10 cellular contexts compared by ENCODE assay signal in the genomic region with DNA sequence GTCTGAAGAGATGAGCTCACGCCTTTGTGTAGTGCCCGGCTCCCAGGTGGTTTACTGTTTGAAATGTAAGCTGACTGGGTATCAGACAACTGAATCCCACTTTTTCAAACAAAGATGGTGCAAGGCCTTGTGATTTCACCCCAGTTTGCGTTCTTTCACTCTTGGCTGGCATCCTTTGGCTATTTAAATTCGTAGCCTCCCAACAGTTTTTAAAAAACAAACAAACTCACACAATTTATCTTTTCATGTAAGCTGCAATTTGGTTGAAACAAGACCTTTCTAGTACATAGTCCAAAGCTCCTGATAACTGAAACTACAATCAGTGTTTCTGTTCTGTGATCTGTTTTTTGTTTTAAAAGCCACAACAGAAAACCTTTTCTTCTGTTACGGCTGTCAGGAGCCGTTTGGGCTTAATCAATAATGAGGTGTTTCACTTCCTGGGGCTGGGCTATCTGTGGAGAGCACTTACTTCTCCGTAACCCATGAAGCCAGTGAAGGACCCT.
DNase-seq lines count a peak whose midpoint lies in the region; ATAC-seq, FAIRE-seq and TF ChIP-seq lines count a peak whose summit lies in the region.
"Had no signal": no experiment of that assay in that cellular context is flagged by ENCODE, and none has a peak within 500 bp of the region (broad histone marks: within the 10 kb centered on the region; RNA-seq: fewer than 3 reads in every experiment).

No MANE protein-coding gene starts in this region.

- H3K27ac ChIP-seq in KOPT-K1 (ENCODE audit: low read depth, low read length, poor library complexity, severe bottlenecking): peak overlapping the region; percentile 63
- peak overlapping the region; percentile 8 for H3K27ac ChIP-seq in parathyroid adenoma
- H3K27ac ChIP-seq in sigmoid colon: peak overlapping the region in 1 of 4 donors; percentile 41

- H3K4me2 ChIP-seq in parathyroid adenoma (ENCODE audit: low read length): peak overlapping the region; percentile 52

- no peak for TF ChIP-seq POLR2A in sigmoid colon (IDR thresholded peaks at IDR 0.05)

- peaks cover 62% of the 10 kb centered on the region for H3K79me2 ChIP-seq in parathyroid adenoma

- ATAC-seq in central memory CD8-positive, alpha-beta T cell (replicated peaks; ENCODE audit: extremely low read depth, poor library complexity, severe bottlenecking): peak; percentile 26
- ATAC-seq in HG03565 (IDR thresholded peaks at IDR 0.05; ENCODE audit: unreplicated experiment): no peak

- no peaks in the 10 kb centered on the region for H3K9me3 Mint-ChIP-seq in central memory CD8-positive, alpha-beta T cell

- H3K27me3 ChIP-seq in parathyroid adenoma (ENCODE audit: control insufficient read depth, insufficient read depth, low read length) (no peaks in the 10 kb centered on the region), sigmoid colon (no peaks in the 10 kb centered on the region)

- DNase-seq in GM18507 (ENCODE audit: extremely low spot score, insufficient read length, low read depth): no peak
- no peak for DNase-seq in central memory CD8-positive, alpha-beta T cell (ENCODE audit: low spot score in 2 of 2)
- DNase-seq in NCI-H526 (lab: John Stamatoyannopoulos, UW): no peak
- DNase-seq in stimulated activated CD4-positive, alpha-beta T cell treated with anti-CD3 and anti-CD28 coated beads, Interleukin-4, amount 100 ng/mL, for 4 hours: no peak
- DNase-seq in sigmoid colon: no peak

- 26 to 49% methylated on average over 7 of the region's 7 CpGs for WGBS in sigmoid colon, 2 donors

- no peak for TF ChIP-seq EP300 in sigmoid colon (IDR thresholded peaks at IDR 0.05)

- FAIRE-seq in GM18507 (lab: Jason Lieb, UNC): peak; percentile 78
- FAIRE-seq: colon, keratinocyte had no signal

- H3K9me3 ChIP-seq in KOPT-K1 (ENCODE audit: insufficient read depth, low read length, poor library complexity, severe bottlenecking): no peaks in the 10 kb centered on the region
- no peaks in the 10 kb centered on the region for H3K9me3 ChIP-seq in parathyroid adenoma (ENCODE audit: control insufficient read depth, low read length)
- H3K9me3 ChIP-seq in sigmoid colon: no peaks in the 10 kb centered on the region

- no peak overlapping the region for H2AFZ ChIP-seq in parathyroid adenoma

- peaks cover 30% of the 10 kb centered on the region for H3K36me3 ChIP-seq in KOPT-K1 (ENCODE audit: insufficient read depth, low read length)
- H3K36me3 ChIP-seq in parathyroid adenoma (ENCODE audit: control insufficient read depth, insufficient read depth, low read length): no peaks in the 10 kb centered on the region
- no peaks in the 10 kb centered on the region for H3K36me3 ChIP-seq in sigmoid colon

- H3K9ac ChIP-seq in parathyroid adenoma: no peak overlapping the region

- H3K4me1 ChIP-seq in parathyroid adenoma: peaks cover 14% of the 10 kb centered on the region
- H3K4me1 ChIP-seq in sigmoid colon: peaks cover 0 to 34% (median 22%) of the 10 kb centered on the region in 4 donors

- H3K4me3 ChIP-seq in parathyroid adenoma (ENCODE audit: low read depth, low read length): no peak overlapping the region
- no peak overlapping the region for H3K4me3 ChIP-seq in sigmoid colon

- peaks cover 83% of the 10 kb centered on the region for H3K4me1 Mint-ChIP-seq in central memory CD8-positive, alpha-beta T cell

- H3K27me3 Mint-ChIP-seq in central memory CD8-positive, alpha-beta T cell: no peaks in the 10 kb centered on the region

- intact Hi-C loops in sigmoid colon (cut with DNase I): no loop called here

- TF ChIP-seq CTCF in parathyroid adenoma (IDR thresholded peaks at IDR 0.05) (no peak), sigmoid colon (IDR thresholded peaks at IDR 0.05) (no peak)

- peak overlapping the region; percentile 96 for H3K27ac Mint-ChIP-seq in central memory CD8-positive, alpha-beta T cell (ENCODE audit: low read depth)

- H3K4me3 Mint-ChIP-seq in central memory CD8-positive, alpha-beta T cell: peak overlapping the region; percentile 84

- H3K36me3 Mint-ChIP-seq in central memory CD8-positive, alpha-beta T cell (ENCODE audit: insufficient read depth): peaks cover 12% of the 10 kb centered on the region
